Comparison of ENCODE assay signal across 14 cellular contexts in genomic region chr18:68991281-68991680, GRCh38.
DNase-seq lines count a peak whose midpoint lies in the region; ATAC-seq lines count a peak whose summit lies in the region.
"Had no signal": no experiment of that assay in that cellular context is flagged by ENCODE, and none has a peak within 500 bp of the region (broad histone marks: within the 10 kb centered on the region; RNA-seq: fewer than 3 reads in every experiment).

No MANE protein-coding gene starts in this region.

- no peak for DNase-seq in activated T-cell treated with anti-CD3 and anti-CD28 coated beads, Interleukin-2, amount 50 U/mL, for 72 hours
- DNase-seq in activated T-cell treated with anti-CD3 and anti-CD28 coated beads for 4 hours (no peak), brain pericyte (ENCODE audit: low read depth, low spot score) (peak; percentile 34), NCI-H524 treated with DMSO at 0.1 percent for 48 hours (lab: John Stamatoyannopoulos, UW) (no peak), NCI-H446 (lab: John Stamatoyannopoulos, UW) (no peak)
- no peak for DNase-seq in stimulated activated naive CD8-positive, alpha-beta T cell treated with anti-CD3 and anti-CD28 coated beads, Interleukin-15, Interleukin-2, amounts not matched to agents 100 U/mL and 50 U/mL, for 24 hours
- DNase-seq: activated CD4-positive, alpha-beta T cell treated with anti-CD3 and anti-CD28 coated beads for 4 hours; GF-D8; NCI-H1436 treated with DMSO at 0.1 percent for 48 hours; SHP77; uterus had no signal

- H3K27me3 Mint-ChIP-seq in activated T-cell treated with anti-CD3 and anti-CD28 coated beads, Interleukin-2, amount 50 U/mL, for 72 hours (ENCODE audit: low read depth) = peaks cover 7% of the 10 kb centered on the region
- H3K27me3 Mint-ChIP-seq: activated naive CD8-positive, alpha-beta T cell had no signal

- H3K27ac Mint-ChIP-seq in activated T-cell treated with anti-CD3 and anti-CD28 coated beads, Interleukin-2, amount 50 U/mL, for 72 hours = no peak overlapping the region
- H3K27ac Mint-ChIP-seq: activated naive CD8-positive, alpha-beta T cell had no signal

- no peak overlapping the region for H3K4me3 Mint-ChIP-seq in activated T-cell treated with anti-CD3 and anti-CD28 coated beads, Interleukin-2, amount 50 U/mL, for 72 hours
- H3K4me3 Mint-ChIP-seq: activated naive CD8-positive, alpha-beta T cell had no signal

- H3K36me3 Mint-ChIP-seq in activated T-cell treated with anti-CD3 and anti-CD28 coated beads, Interleukin-2, amount 50 U/mL, for 72 hours (ENCODE audit: insufficient read depth in 2 of 2) = no peaks in the 10 kb centered on the region

- peak; percentile 79 to 82 for ATAC-seq in activated T-cell treated with anti-CD3 and anti-CD28 coated beads, Interleukin-2, amount 50 U/mL, for 72 hours (replicated peaks in 1 of 2)
- ATAC-seq in HG03066 (IDR thresholded peaks at IDR 0.05; ENCODE audit: low read depth, unreplicated experiment) (peak; percentile 68), HG03135 (IDR thresholded peaks at IDR 0.05; ENCODE audit: unreplicated experiment) (no peak)
- peak; percentile 85 for ATAC-seq in stimulated activated naive CD8-positive, alpha-beta T cell treated with anti-CD3 and anti-CD28 coated beads, Interleukin-15, Interleukin-2, amounts not matched to agents 100 U/mL and 50 U/mL, for 24 hours

- peaks cover 4% of the 10 kb centered on the region for H3K4me1 Mint-ChIP-seq in activated T-cell treated with anti-CD3 and anti-CD28 coated beads, Interleukin-2, amount 50 U/mL, for 72 hours (ENCODE audit: low read depth)

- H3K9me3 Mint-ChIP-seq in activated T-cell treated with anti-CD3 and anti-CD28 coated beads, Interleukin-2, amount 50 U/mL, for 72 hours = peaks cover 0 to 2% of the 10 kb centered on the region in 2 donors
